ENCODE assay signal across 1 cellular context in genomic region chr6:45665859-45666258, GRCh38.
TF ChIP-seq lines count a peak whose summit lies in the region.

No MANE protein-coding gene starts in this region.

TF ChIP-seq in IMR-90, 13 proteins besides CTCF, POLR2A, EP300 and RAD21 (continued from another document):
- TF ChIP-seq CEBPB (IDR thresholded peaks at IDR 0.05; ENCODE audit: low read depth, low read length), result no peak
- no peak for TF ChIP-seq RFX5 (IDR thresholded peaks at IDR 0.05; ENCODE audit: low read depth, low read length)
- no peak for TF ChIP-seq MAFK (IDR thresholded peaks at IDR 0.05; ENCODE audit: low read depth, low read length)
- TF ChIP-seq SMC3 (IDR thresholded peaks at IDR 0.05; ENCODE audit: low read depth, low read length), result no peak
- TF ChIP-seq RCOR1 (IDR thresholded peaks at IDR 0.05; ENCODE audit: insufficient replicate concordance, low read length), result no peak
- TF ChIP-seq USF2 (IDR thresholded peaks at IDR 0.05; ENCODE audit: low read depth, low read length), result no peak
- no peak for TF ChIP-seq FOS (IDR thresholded peaks at IDR 0.05; ENCODE audit: low read depth, low read length)
- no peak for TF ChIP-seq CHD1 (IDR thresholded peaks at IDR 0.05; ENCODE audit: low read depth, low read length)
- TF ChIP-seq NFE2L2 (IDR thresholded peaks at IDR 0.05; ENCODE audit: low read depth, low read length), result no peak
- TF ChIP-seq ELK1 (IDR thresholded peaks at IDR 0.05; ENCODE audit: borderline replicate concordance, low read depth, low read length), result no peak
- TF ChIP-seq MXI1 (IDR thresholded peaks at IDR 0.05; ENCODE audit: borderline replicate concordance, low read depth, low read length), result no peak
